Comparison of ENCODE assay signal across 9 cellular contexts in the genomic region with DNA sequence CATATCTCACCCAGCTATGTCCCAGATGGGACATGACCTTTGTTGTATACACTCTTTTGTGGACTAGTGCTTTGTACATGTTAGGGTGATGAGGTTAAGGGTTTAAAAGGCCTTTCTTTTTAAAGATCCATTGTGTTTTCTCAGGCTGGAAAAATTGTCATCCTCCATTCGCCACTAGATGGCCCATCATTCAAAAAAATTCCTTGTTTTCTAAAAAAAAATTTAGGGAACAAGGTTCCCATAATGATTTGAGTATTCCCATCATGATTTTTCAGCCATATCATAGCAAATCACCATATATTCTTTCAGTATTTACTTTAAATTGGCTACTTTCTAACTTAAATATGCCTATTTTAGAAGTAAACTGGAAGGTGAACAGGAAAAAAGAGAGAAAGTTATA.
DNase-seq lines count a peak whose midpoint lies in the region; ATAC-seq and TF ChIP-seq lines count a peak whose summit lies in the region.
"Had no signal": no experiment of that assay in that cellular context is flagged by ENCODE, and none has a peak within 500 bp of the region (broad histone marks: within the 10 kb centered on the region; RNA-seq: fewer than 3 reads in every experiment).

No MANE protein-coding gene starts in this region.

- no peak overlapping the region for H2AFZ ChIP-seq in osteoblast (ENCODE audit: low read length)

- H3K9me3 ChIP-seq in colonic mucosa, result no peaks in the 10 kb centered on the region
- no peaks in the 10 kb centered on the region for H3K9me3 ChIP-seq in osteoblast (ENCODE audit: low read depth, low read length)
- H3K9me3 ChIP-seq in CD4-positive, alpha-beta memory T cell (ENCODE audit: control insufficient read depth in 1 of 2, low read length in 2 of 2), result no peaks in the 10 kb centered on the region
- H3K9me3 ChIP-seq in left lung, result no peaks in the 10 kb centered on the region
- H3K9me3 ChIP-seq in mucosa of descending colon, result no peaks in the 10 kb centered on the region

- in situ Hi-C loops in G401 (cut with HindIII; ENCODE audit: low sequenced_read_pairs), result no loop called here

- peak; percentile 40 for TF ChIP-seq CTCF in colonic mucosa (IDR thresholded peaks at IDR 0.05)
- peak; percentile 60 for TF ChIP-seq CTCF in osteoblast (IDR thresholded peaks at IDR 0.05; ENCODE audit: extremely low read depth, low read depth, low read length)
- TF ChIP-seq CTCF in left lung (IDR thresholded peaks at IDR 0.05), result peak in 1 of 2 donors; percentile 38
- TF ChIP-seq CTCF in mucosa of descending colon (IDR thresholded peaks at IDR 0.05), result no peak

- no peaks in the 10 kb centered on the region for H3K36me3 Mint-ChIP-seq in CD4-positive, alpha-beta memory T cell

- H3K27ac Mint-ChIP-seq in CD4-positive, alpha-beta memory T cell, result peak overlapping the region in 1 of 7 donors; percentile 26

- ATAC-seq in left lung (no peak), mucosa of descending colon (no peak)

- H3K36me3 ChIP-seq in colonic mucosa, result no peaks in the 10 kb centered on the region
- H3K36me3 ChIP-seq in osteoblast (ENCODE audit: insufficient read depth, low read length), result no peaks in the 10 kb centered on the region
- H3K36me3 ChIP-seq in CD4-positive, alpha-beta memory T cell (ENCODE audit: insufficient read depth, low read length), result no peaks in the 10 kb centered on the region
- H3K36me3 ChIP-seq in left lung, result no peaks in the 10 kb centered on the region
- H3K36me3 ChIP-seq in mucosa of descending colon (ENCODE audit: low read depth), result no peaks in the 10 kb centered on the region

- POLR2A ChIA-PET in CD4-positive, alpha-beta memory T cell (lab: Charles Lee; ENCODE audit: partially characterized antibody), result no interaction called here

- no peak overlapping the region for H3K9ac ChIP-seq in colonic mucosa (ENCODE audit: low read depth in 2 of 2, low read length in 2 of 2)

- peaks cover 0 to 2% (median 0%) of the 10 kb centered on the region in 8 donors for H3K9me3 Mint-ChIP-seq in CD4-positive, alpha-beta memory T cell

- H3K79me2 ChIP-seq in osteoblast (ENCODE audit: insufficient read depth, low read length), result no peaks in the 10 kb centered on the region

- intact Hi-C loops in colonic mucosa (cut with DNase I), result loop anchor here (5.0 kb wide), 1 partner anchor 236 kb away; no protein-coding TSS in a partner anchor
- intact Hi-C loops in CD4-positive, alpha-beta memory T cell (cut with micrococcal nuclease), result loop anchor here (5.0 kb wide), 1 partner anchor 236 kb away; no protein-coding TSS in a partner anchor
- intact Hi-C loops in left lung (cut with DNase I), result loop anchor here in 1 of 2 donors (10.0 kb wide), 1 partner anchor 234 kb away; no protein-coding TSS in a partner anchor
- intact Hi-C loops in mucosa of descending colon (cut with DNase I, micrococcal nuclease), result loop anchor here in 1 of 2 donors (10.0 kb wide), 1 partner anchor 234 kb away; no protein-coding TSS in a partner anchor

- CTCF ChIA-PET in CD4-positive, alpha-beta memory T cell (lab: Charles Lee; ENCODE audit: partially characterized antibody), result interaction anchor here (1.1 kb wide), 1 partner anchor 235 kb away, joined by 7 read pairs; no protein-coding TSS in a partner anchor

- H3K4me1 ChIP-seq in colonic mucosa (no peaks in the 10 kb centered on the region), osteoblast (ENCODE audit: insufficient read depth, low read length) (no peaks in the 10 kb centered on the region), left lung (no peaks in the 10 kb centered on the region), mucosa of descending colon (ENCODE audit: low read depth) (no peaks in the 10 kb centered on the region)
- no peaks in the 10 kb centered on the region for H3K4me1 ChIP-seq in CD4-positive, alpha-beta memory T cell (ENCODE audit: insufficient read depth, low read length)

- H3K4me3 Mint-ChIP-seq in CD4-positive, alpha-beta memory T cell, result no peak overlapping the region

- H3K27me3 ChIP-seq in colonic mucosa, result no peaks in the 10 kb centered on the region
- H3K27me3 ChIP-seq in osteoblast (ENCODE audit: insufficient read depth, low read length), result peaks cover 10% of the 10 kb centered on the region
- no peaks in the 10 kb centered on the region for H3K27me3 ChIP-seq in CD4-positive, alpha-beta memory T cell (ENCODE audit: insufficient read depth, low read length)
- H3K27me3 ChIP-seq in left lung, result peaks cover 0 to under 1% of the 10 kb centered on the region in 2 donors

- H4K20me1 ChIP-seq in osteoblast (ENCODE audit: insufficient read depth, low read length), result no peaks in the 10 kb centered on the region

- no peak overlapping the region for H3K4me3 ChIP-seq in colonic mucosa
- no peak overlapping the region for H3K4me3 ChIP-seq in osteoblast (ENCODE audit: insufficient read depth, low read length)
- H3K4me3 ChIP-seq in CD4-positive, alpha-beta memory T cell (ENCODE audit: low read length in 2 of 2), result no peak overlapping the region
- H3K4me3 ChIP-seq in left lung, result no peak overlapping the region
- H3K4me3 ChIP-seq in mucosa of descending colon, result no peak overlapping the region

- H3K4me1 Mint-ChIP-seq in CD4-positive, alpha-beta memory T cell, result no peaks in the 10 kb centered on the region

- peak; percentile 14 for DNase-seq in G401 (ENCODE audit: low spot score)
- DNase-seq in NCI-H1417 (lab: John Stamatoyannopoulos, UW), result peak in 2 of 3 experiments; percentile 5 to 41
- no peak for DNase-seq in colonic mucosa
- no peak for DNase-seq in osteoblast (ENCODE audit: insufficient read length, low spot score, missing footprints)
- no peak for DNase-seq in CD4-positive, alpha-beta memory T cell
- no peak for DNase-seq in COLO668 (lab: John Stamatoyannopoulos, UW; ENCODE audit: unreplicated experiment)
- DNase-seq in left lung, result no peak
- DNase-seq in mucosa of descending colon, result no peak
- DNase-seq: activated CD4-positive, alpha-beta T cell treated with anti-CD3 and anti-CD28 coated beads for 1 hour had no signal

- H3K27me3 Mint-ChIP-seq in CD4-positive, alpha-beta memory T cell, result peaks cover 2 to 3% of the 10 kb centered on the region in 2 donors

- H3K4me2 ChIP-seq in osteoblast (ENCODE audit: insufficient read depth, low read length), result no peak overlapping the region

- H3K27ac ChIP-seq in colonic mucosa, result no peak overlapping the region
- no peak overlapping the region for H3K27ac ChIP-seq in osteoblast (ENCODE audit: low read depth, low read length)
- H3K27ac ChIP-seq in CD4-positive, alpha-beta memory T cell (ENCODE audit: low read depth, low read length), result no peak overlapping the region
- H3K27ac ChIP-seq in left lung, result no peak overlapping the region

Comparison
In these comparisons a context has a peak if more than half of its experiments do, and no peak if none do; other contexts are left out.
1. DNase-seq: peak in G401 (single experiment) and NCI-H1417 (2 of 3); none in colonic mucosa (single experiment), osteoblast (single experiment), CD4-positive, alpha-beta memory T cell (0 of 5), COLO668 (single experiment), left lung (0 of 2) and mucosa of descending colon (0 of 3).